Comparison of ENCODE assay signal across 13 cellular contexts in the genomic region with DNA sequence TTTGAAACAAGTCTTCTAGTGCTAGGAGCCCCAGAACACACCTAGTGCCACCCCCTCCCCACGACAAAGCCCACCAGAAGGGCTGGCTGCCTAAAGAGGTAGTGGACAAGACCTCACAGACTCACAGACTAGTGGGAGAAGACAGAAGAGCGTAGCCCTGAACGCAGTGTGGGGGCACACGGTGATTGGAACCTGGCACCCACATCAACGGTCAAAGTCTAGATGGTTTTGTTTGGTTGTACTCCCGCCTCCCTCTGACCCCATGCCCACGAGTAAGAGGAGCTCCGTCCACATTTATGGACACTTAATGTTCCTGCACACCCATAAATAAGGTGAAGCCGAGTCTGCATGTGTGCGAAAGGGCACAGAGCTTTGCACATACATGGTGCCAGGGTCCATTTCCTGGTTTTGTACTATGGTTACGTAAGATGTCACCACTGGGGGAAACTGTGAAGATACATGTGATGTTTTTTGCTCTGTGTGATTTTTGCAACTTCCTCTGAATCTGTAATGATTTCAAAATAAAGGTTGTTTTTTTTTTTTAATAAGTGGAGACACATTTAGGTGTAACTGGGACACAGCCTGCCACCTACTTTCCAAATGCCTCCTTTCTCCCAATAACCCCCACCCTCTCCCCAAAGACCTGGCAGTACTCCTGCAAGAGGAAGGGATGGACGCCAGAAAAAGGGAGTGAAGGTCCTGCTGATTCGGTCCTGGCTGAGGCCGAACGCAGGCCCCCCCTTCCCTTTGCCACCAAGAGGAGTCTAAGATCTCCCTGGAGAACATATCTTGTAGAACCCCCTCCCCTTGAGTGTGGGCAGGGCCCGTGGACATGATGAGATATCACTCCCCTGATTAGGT.
A peak's percentile ranks its signal among the peaks of the same experiment; 100 is the strongest.
DNase-seq lines count a peak whose midpoint lies in the region; ATAC-seq and TF ChIP-seq lines count a peak whose summit lies in the region.
"Had no signal": no experiment of that assay in that cellular context is flagged by ENCODE, and none has a peak within 500 bp of the region (broad histone marks: within the 10 kb centered on the region; RNA-seq: fewer than 3 reads in every experiment).

No MANE protein-coding gene starts in this region.

- H3K27me3 ChIP-seq in heart right ventricle (no peaks in the 10 kb centered on the region), upper lobe of right lung (no peaks in the 10 kb centered on the region)
- H3K27me3 ChIP-seq: brain microvascular endothelial cell had no signal

- H3K36me3 Mint-ChIP-seq in naive thymus-derived CD8-positive, alpha-beta T cell: peaks cover 0 to 9% (median 0%) of the 10 kb centered on the region in 3 donors

- peaks cover 0 to 14% (median 0%) of the 10 kb centered on the region in 9 donors for H3K9me3 Mint-ChIP-seq in naive thymus-derived CD8-positive, alpha-beta T cell

- peak overlapping the region; percentile 77 to 96 (median 92) for H3K27ac Mint-ChIP-seq in naive thymus-derived CD8-positive, alpha-beta T cell
- H3K27ac Mint-ChIP-seq: T-helper 1 cell treated with Interleukin-12 subunit alpha and Interleukin-12 subunit beta and Interleukin-4 antibody, amounts not matched to agents 30 μg/mL and 1 μg/mL, for 36 hours had no signal

- no peak for TF ChIP-seq CTCF in heart right ventricle (IDR thresholded peaks at IDR 0.05)
- TF ChIP-seq CTCF in upper lobe of right lung (IDR thresholded peaks at IDR 0.05): no peak

- H3K4me1 Mint-ChIP-seq in naive thymus-derived CD8-positive, alpha-beta T cell: peaks cover 13 to 73% (median 49%) of the 10 kb centered on the region in 4 donors

- no peak for ATAC-seq in heart right ventricle
- ATAC-seq in Right ventricle myocardium superior (ENCODE audit: poor library complexity): no peak
- ATAC-seq in naive thymus-derived CD8-positive, alpha-beta T cell: peak; percentile 75 to 95
- peak; percentile 5 for ATAC-seq in upper lobe of right lung
- no peak for ATAC-seq in HG02678 (IDR thresholded peaks at IDR 0.05; ENCODE audit: unreplicated experiment)
- ATAC-seq: HCT116 had no signal

- peaks cover 0 to 19% (median 11%) of the 10 kb centered on the region in 11 donors for H3K9me3 ChIP-seq in heart right ventricle
- no peaks in the 10 kb centered on the region for H3K9me3 ChIP-seq in upper lobe of right lung

- peak overlapping the region in 9 of 10 donors; percentile 39 to 71 (median 60) for H3K4me3 Mint-ChIP-seq in naive thymus-derived CD8-positive, alpha-beta T cell
- H3K4me3 Mint-ChIP-seq: T-helper 1 cell treated with Interleukin-12 subunit alpha and Interleukin-12 subunit beta and Interleukin-4 antibody, amounts not matched to agents 30 μg/mL and 1 μg/mL, for 36 hours had no signal

- H3K27ac ChIP-seq in heart right ventricle (peak overlapping the region in 6 of 10 donors; percentile 25 to 91 (median 51)), cingulate gyrus (ENCODE audit: low read depth, low read length) (peak overlapping the region; percentile 19), upper lobe of right lung (peak overlapping the region; percentile 77)
- H3K27ac ChIP-seq: brain microvascular endothelial cell had no signal

- intact Hi-C loops in heart right ventricle (cut with DNase I) (no loop called here), Right ventricle myocardium superior (cut with DNase I) (no loop called here), upper lobe of right lung (cut with DNase I) (no loop called here)

- POLR2A ChIA-PET in naive thymus-derived CD8-positive, alpha-beta T cell (lab: Charles Lee): interaction anchor here (0.6 to 8.4 kb wide), 8 partner anchors 9 to 753 kb away, joined by 3 to 90 read pairs (median 4); a partner anchor contains a TSS

- H3K36me3 ChIP-seq in heart right ventricle: no peaks in the 10 kb centered on the region
- no peaks in the 10 kb centered on the region for H3K36me3 ChIP-seq in upper lobe of right lung
- H3K36me3 ChIP-seq: brain microvascular endothelial cell had no signal

- H3K4me1 ChIP-seq in heart right ventricle (peaks cover 6 to 91% (median 28%) of the 10 kb centered on the region in 9 donors), upper lobe of right lung (peaks cover 27% of the 10 kb centered on the region)

- H3K4me3 ChIP-seq in heart right ventricle (no peak overlapping the region), upper lobe of right lung (no peak overlapping the region)

- WGBS in heart right ventricle, 2 donors: 84 to 88% methylated on average over 16 of the region's 16 CpGs

- no peak for DNase-seq in heart right ventricle
- no peak for DNase-seq in Right ventricle myocardium superior
- peak in 5 of 10 donors; percentile 30 to 66 (median 51) for DNase-seq in naive thymus-derived CD8-positive, alpha-beta T cell
- no peak for DNase-seq in upper lobe of right lung
- DNase-seq in stimulated activated CD4-positive, alpha-beta T cell treated with anti-CD3 and anti-CD28 coated beads, Interleukin-4, amount 100 ng/mL, for 24 hours: no peak
- DNase-seq in iPS-NIHi7 (ENCODE audit: extremely low spot score): no peak
- DNase-seq: activated CD8-positive, alpha-beta memory T cell treated with anti-CD3 and anti-CD28 coated beads, Interleukin-2, amount 50 U/mL, for 4 hours; brain microvascular endothelial cell; NCI-H446 had no signal

- H3K27me3 Mint-ChIP-seq in naive thymus-derived CD8-positive, alpha-beta T cell: no peaks in the 10 kb centered on the region

Comparison
In these comparisons a context has a peak if more than half of its experiments do, and no peak if none do; other contexts are left out.
1. ATAC-seq: peak in naive thymus-derived CD8-positive, alpha-beta T cell (2 of 2) and upper lobe of right lung (single experiment); none in heart right ventricle (0 of 8), Right ventricle myocardium superior (single experiment) and HG02678 (single experiment).
2. H3K27ac ChIP-seq: peak in every context shown above with its lines; median percentile 77 in upper lobe of right lung; 51 in heart right ventricle; 19 in cingulate gyrus.